8 cellular contexts compared by ENCODE assay signal in the genomic region with DNA sequence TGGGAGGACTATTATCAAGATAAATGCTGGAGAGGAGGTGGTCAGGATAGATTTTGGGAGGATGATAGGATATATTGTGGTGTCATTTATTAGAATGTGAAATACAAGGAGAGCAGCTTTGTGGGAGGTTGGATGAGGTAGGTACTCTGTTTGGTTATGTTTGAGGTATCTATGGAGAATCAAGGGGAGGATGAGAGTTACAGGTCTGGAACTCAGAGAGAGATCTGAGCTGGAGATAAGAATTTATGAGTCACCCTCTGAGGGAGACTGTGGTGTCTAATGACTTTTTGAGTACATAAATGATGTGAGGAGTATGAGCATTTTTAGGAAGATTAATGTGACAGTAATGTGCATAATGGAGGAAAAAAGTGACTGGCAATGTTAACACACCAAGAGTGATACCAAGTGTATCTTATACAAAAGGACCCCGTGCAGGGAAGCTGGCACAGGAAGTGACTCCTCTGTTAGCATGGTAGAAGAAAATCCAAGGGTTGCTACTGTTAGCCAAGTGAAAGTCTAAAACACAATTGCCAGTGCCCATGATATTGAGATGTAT. TPM values are rescaled to one million over a fixed set of nuclear protein-coding genes. Genes with fewer than 3 reads are reported as not detected.
A peak's percentile ranks its signal among the peaks of the same experiment; 100 is the strongest.
DNase-seq lines count a peak whose midpoint lies in the region; ATAC-seq and TF ChIP-seq lines count a peak whose summit lies in the region.

No MANE protein-coding gene starts in this region.

- peaks cover 68% of the 10 kb centered on the region for H3K36me3 ChIP-seq in MG63

- no peak overlapping the region for H3K4me3 Mint-ChIP-seq in nephron progenitor cell

- no peaks in the 10 kb centered on the region for H3K9me3 ChIP-seq in MG63

- H3K4me1 Mint-ChIP-seq in nephron progenitor cell, result peaks cover 12% of the 10 kb centered on the region

- no peaks in the 10 kb centered on the region for H3K9me3 Mint-ChIP-seq in nephron progenitor cell

- H3K36me3 Mint-ChIP-seq in nephron progenitor cell (ENCODE audit: low read depth), result no peaks in the 10 kb centered on the region

- ATAC-seq in GM21529 (IDR thresholded peaks at IDR 0.05; ENCODE audit: unreplicated experiment), result peak; percentile 45
- ATAC-seq in GM21723 (IDR thresholded peaks at IDR 0.05; ENCODE audit: unreplicated experiment), result no peak

- no peak for TF ChIP-seq CTCF in nephron progenitor cell (IDR thresholded peaks at IDR 0.05)

- H3K27me3 ChIP-seq in MG63, result no peaks in the 10 kb centered on the region

- no peak for TF ChIP-seq POLR2A in erythroblast (IDR thresholded peaks at IDR 0.05; ENCODE audit: low read length)

- no peak overlapping the region for H3K4me3 ChIP-seq in MG63

- H3K27me3 Mint-ChIP-seq in nephron progenitor cell (ENCODE audit: low read depth, poor library complexity), result no peaks in the 10 kb centered on the region

- DNase-seq in COLO829 (ENCODE audit: low spot score) (peak; percentile 43), MG63 (peak; percentile 34), erythroblast (lab: John Stamatoyannopoulos, UW) (peak; percentile 44 to 48), nephron progenitor cell (no peak), anterior cingulate cortex (lab: John Stamatoyannopoulos, UW) (no peak)
- DNase-seq in stimulated activated naive CD4-positive, alpha-beta T cell (lab: John Stamatoyannopoulos, UW), result no peak

- no peak overlapping the region for H3K27ac Mint-ChIP-seq in nephron progenitor cell

RNA-seq across cellular contexts. Expression of a gene that starts 48.2 kb away (rescaled TPM):
- 61.0 and 102 TPM in 2 replicates for total RNA-seq in MG63 (2014; rRNA removed; shearing (Covaris generic); ENCODE audit: low replicate concordance)

Comparison
In these comparisons a context has a peak if more than half of its experiments do, and no peak if none do; other contexts are left out.
1. DNase-seq: peak in COLO829 (single experiment), MG63 (single experiment) and erythroblast (2 of 2); none in stimulated activated naive CD4-positive, alpha-beta T cell (0 of 6), nephron progenitor cell (single experiment) and anterior cingulate cortex (0 of 58).